Comparison of ENCODE assay signal across 8 cellular contexts in the genomic region with DNA sequence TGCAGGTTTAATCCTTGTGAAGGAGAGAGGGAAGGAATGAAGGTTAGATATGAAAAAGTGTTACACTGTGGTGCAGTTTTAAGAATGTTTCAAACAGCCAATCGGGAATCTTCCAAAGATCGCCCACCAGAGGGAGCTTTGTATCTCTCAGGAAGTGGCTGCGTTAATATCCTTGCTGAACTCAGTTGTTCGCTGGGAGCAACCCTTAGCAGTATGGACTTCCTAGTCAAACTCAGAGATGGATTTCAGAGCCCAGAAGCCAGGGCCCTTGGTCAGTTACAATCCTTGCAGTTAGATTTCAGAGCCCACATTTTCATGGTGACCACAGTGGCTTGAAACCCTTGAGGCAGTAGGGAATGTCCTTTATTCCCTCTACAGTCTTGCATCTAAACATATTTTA.
DNase-seq lines count a peak whose midpoint lies in the region; ATAC-seq and TF ChIP-seq lines count a peak whose summit lies in the region.

No MANE protein-coding gene starts in this region.

- no peaks in the 10 kb centered on the region for H3K36me3 ChIP-seq in kidney epithelial cell (ENCODE audit: control insufficient read depth, insufficient read depth, low read length)

- H3K4me1 Mint-ChIP-seq in activated naive CD8-positive, alpha-beta T cell treated with anti-CD3 and anti-CD28 coated beads, Interleukin-2, amount 50 U/mL, for 24 hours: no peaks in the 10 kb centered on the region
- H3K4me1 Mint-ChIP-seq in activated naive CD8-positive, alpha-beta T cell treated with anti-CD3 and anti-CD28 coated beads for 36 hours: peaks cover 4% of the 10 kb centered on the region
- peaks cover 0 to 3% of the 10 kb centered on the region in 2 donors for H3K4me1 Mint-ChIP-seq in effector memory CD8-positive, alpha-beta T cell (ENCODE audit: low read depth in 2 of 2)

- H3K9me3 Mint-ChIP-seq in activated naive CD8-positive, alpha-beta T cell treated with anti-CD3 and anti-CD28 coated beads, Interleukin-2, amount 50 U/mL, for 24 hours: no peaks in the 10 kb centered on the region
- no peaks in the 10 kb centered on the region for H3K9me3 Mint-ChIP-seq in activated naive CD8-positive, alpha-beta T cell treated with anti-CD3 and anti-CD28 coated beads for 36 hours
- H3K9me3 Mint-ChIP-seq in effector memory CD8-positive, alpha-beta T cell: no peaks in the 10 kb centered on the region

- no peak for ATAC-seq in activated naive CD8-positive, alpha-beta T cell treated with anti-CD3 and anti-CD28 coated beads, Interleukin-2, amount 50 U/mL, for 24 hours
- no peak for ATAC-seq in effector memory CD8-positive, alpha-beta T cell (replicated peaks)
- no peak for ATAC-seq in GM18909 (IDR thresholded peaks at IDR 0.05; ENCODE audit: poor library complexity, unreplicated experiment)
- no peak for ATAC-seq in omental fat pad (ENCODE audit: low FRiP score)

- H3K27ac Mint-ChIP-seq in activated naive CD8-positive, alpha-beta T cell treated with anti-CD3 and anti-CD28 coated beads, Interleukin-2, amount 50 U/mL, for 24 hours: no peak overlapping the region
- no peak overlapping the region for H3K27ac Mint-ChIP-seq in activated naive CD8-positive, alpha-beta T cell treated with anti-CD3 and anti-CD28 coated beads for 36 hours
- H3K27ac Mint-ChIP-seq in effector memory CD8-positive, alpha-beta T cell: no peak overlapping the region

- H3K27me3 Mint-ChIP-seq in activated naive CD8-positive, alpha-beta T cell treated with anti-CD3 and anti-CD28 coated beads, Interleukin-2, amount 50 U/mL, for 24 hours: no peaks in the 10 kb centered on the region
- no peaks in the 10 kb centered on the region for H3K27me3 Mint-ChIP-seq in activated naive CD8-positive, alpha-beta T cell treated with anti-CD3 and anti-CD28 coated beads for 36 hours
- peaks cover under 1 to 5% of the 10 kb centered on the region in 2 donors for H3K27me3 Mint-ChIP-seq in effector memory CD8-positive, alpha-beta T cell

- no peak overlapping the region for H3K4me3 ChIP-seq in astrocyte of the cerebellum (ENCODE audit: low read depth, low read length)
- H3K4me3 ChIP-seq in kidney epithelial cell (ENCODE audit: low read depth, low read length): no peak overlapping the region

- H3K4me3 Mint-ChIP-seq in activated naive CD8-positive, alpha-beta T cell treated with anti-CD3 and anti-CD28 coated beads, Interleukin-2, amount 50 U/mL, for 24 hours: no peak overlapping the region
- H3K4me3 Mint-ChIP-seq in activated naive CD8-positive, alpha-beta T cell treated with anti-CD3 and anti-CD28 coated beads for 36 hours: no peak overlapping the region
- no peak overlapping the region for H3K4me3 Mint-ChIP-seq in effector memory CD8-positive, alpha-beta T cell

- no peaks in the 10 kb centered on the region for H3K36me3 Mint-ChIP-seq in activated naive CD8-positive, alpha-beta T cell treated with anti-CD3 and anti-CD28 coated beads, Interleukin-2, amount 50 U/mL, for 24 hours (ENCODE audit: low read depth)
- H3K36me3 Mint-ChIP-seq in activated naive CD8-positive, alpha-beta T cell treated with anti-CD3 and anti-CD28 coated beads for 36 hours: no peaks in the 10 kb centered on the region
- no peaks in the 10 kb centered on the region for H3K36me3 Mint-ChIP-seq in effector memory CD8-positive, alpha-beta T cell (ENCODE audit: insufficient read depth)

- in situ Hi-C loops in astrocyte of the cerebellum (cut with HindIII; ENCODE audit: low sequenced_read_pairs): no loop called here

- TF ChIP-seq CTCF in astrocyte of the cerebellum (IDR thresholded peaks at IDR 0.05; ENCODE audit: low read depth, low read length, missing control alignments) (peak; percentile 65), kidney epithelial cell (IDR thresholded peaks at IDR 0.05; ENCODE audit: insufficient read depth, low read length, poor library complexity, severe bottlenecking) (peak; percentile 45), omental fat pad (IDR thresholded peaks at IDR 0.05) (no peak)

- no peaks in the 10 kb centered on the region for H3K27me3 ChIP-seq in kidney epithelial cell (ENCODE audit: control insufficient read depth, insufficient read depth, low read length)

- DNase-seq in activated naive CD8-positive, alpha-beta T cell treated with anti-CD3 and anti-CD28 coated beads, Interleukin-2, amount 50 U/mL, for 24 hours: peak; percentile 3
- DNase-seq in activated naive CD8-positive, alpha-beta T cell treated with anti-CD3 and anti-CD28 coated beads for 36 hours: no peak
- DNase-seq in NCI-H1694 treated with DMSO at 0.1 percent for 48 hours (lab: John Stamatoyannopoulos, UW): peak; percentile 80
- peak; percentile 60 for DNase-seq in astrocyte of the cerebellum (ENCODE audit: low read depth)
- DNase-seq in kidney epithelial cell (ENCODE audit: low read depth): no peak
- DNase-seq in effector memory CD8-positive, alpha-beta T cell: no peak
- DNase-seq in omental fat pad (ENCODE audit: low spot score): no peak

Comparison
In these comparisons a context has a peak if more than half of its experiments do, and no peak if none do; other contexts are left out.
1. DNase-seq: peak in activated naive CD8-positive, alpha-beta T cell treated with anti-CD3 and anti-CD28 coated beads, Interleukin-2, amount 50 U/mL, for 24 hours (single experiment), NCI-H1694 treated with DMSO at 0.1 percent for 48 hours (single experiment) and astrocyte of the cerebellum (single experiment); none in activated naive CD8-positive, alpha-beta T cell treated with anti-CD3 and anti-CD28 coated beads for 36 hours (single experiment), kidney epithelial cell (single experiment), effector memory CD8-positive, alpha-beta T cell (0 of 3) and omental fat pad (single experiment).
2. CTCF ChIP-seq: peak in astrocyte of the cerebellum (single experiment) and kidney epithelial cell (single experiment); none in omental fat pad (0 of 3).